In genomic region chr2:60361498-60361897, GRCh38 we compare ENCODE assay signal across 24 cellular contexts.
"Had no signal": no experiment of that assay in that cellular context is flagged by ENCODE, and none has a peak within 500 bp of the region (broad histone marks: within the 10 kb centered on the region; RNA-seq: fewer than 3 reads in every experiment).

No MANE protein-coding gene starts in this region.

- H3K4me1 Mint-ChIP-seq: activated naive CD4-positive, alpha-beta T cell treated with anti-CD3 and anti-CD28 coated beads, Interleukin-2, amount 50 U/mL, for 24 hours had no signal

- H3K4me3 Mint-ChIP-seq: activated CD4-positive, alpha-beta T cell treated with anti-CD3 and anti-CD28 coated beads, Interleukin-2, amount 10 ng/mL, durations not matched to agents 7 days and 5 days; activated CD8-positive, alpha-beta memory T cell treated with anti-CD3 and anti-CD28 coated beads, Interleukin-2, amount 10 ng/mL, durations not matched to agents 7 days and 5 days; activated CD8-positive, alpha-beta T cell treated with anti-CD3 and anti-CD28 coated beads for 36 hours; activated naive CD4-positive, alpha-beta T cell treated with anti-CD3 and anti-CD28 coated beads, Interleukin-2, amount 50 U/mL, for 24 hours; activated T-helper 1 cell treated with anti-CD3 and anti-CD28 coated beads, Interleukin-12 subunit alpha, Interleukin-12 subunit beta, Interleukin-2, Interleukin-4 antibody, amounts not matched to agents 30 ng/mL and 10 ng/mL and 1 ng/mL, durations not matched to agents 14 hours and 24 hours and 36 hours; dendritic cell treated with granulocyte-macrophage colony-stimulating factor and Interleukin-4, amounts not matched to agents 40 ng/mL and 50 ng/mL, for 4 days; immature natural killer cell; mesothelial cell of epicardium; natural killer cell; T-helper 17 cell had no signal

- H3K4me1 ChIP-seq: sigmoid colon had no signal

- H3K4me2 ChIP-seq: smooth muscle cell had no signal

- H3K27me3 ChIP-seq: brain microvascular endothelial cell, sigmoid colon had no signal

- H3K36me3 Mint-ChIP-seq: activated CD8-positive, alpha-beta memory T cell treated with anti-CD3 and anti-CD28 coated beads, Interleukin-2, amount 10 ng/mL, durations not matched to agents 7 days and 5 days; activated naive CD4-positive, alpha-beta T cell treated with anti-CD3 and anti-CD28 coated beads, Interleukin-2, amount 50 U/mL, for 24 hours; immature natural killer cell; mesothelial cell of epicardium; natural killer cell had no signal

- H3K9me3 ChIP-seq: left ventricle myocardium inferior, sigmoid colon had no signal

- DNase-seq: activated CD4-positive, alpha-beta T cell treated with anti-CD3 and anti-CD28 coated beads, Interleukin-2, amount 10 ng/mL, durations not matched to agents 7 days and 5 days; activated CD8-positive, alpha-beta memory T cell treated with anti-CD3 and anti-CD28 coated beads, Interleukin-2, amount 10 ng/mL, durations not matched to agents 7 days and 5 days; activated CD8-positive, alpha-beta T cell treated with anti-CD3 and anti-CD28 coated beads for 36 hours; activated gamma-delta T cell treated with Interleukin-2 at 50 U/mL for 16 hours; aorta; brain microvascular endothelial cell; caudate nucleus; effector CD4-positive, alpha-beta T cell; erythroblast; foreskin melanocyte; immature natural killer cell; kidney glomerular epithelial cell; left ventricle myocardium inferior; natural killer cell; sigmoid colon; stimulated activated CD4-positive, alpha-beta T cell treated with anti-CD3 and anti-CD28 coated beads, Interleukin-15, amount 100 ng/mL, for 24 hours; stimulated activated naive CD4-positive, alpha-beta T cell; T-helper 17 cell had no signal

- H3K27me3 Mint-ChIP-seq: dendritic cell treated with granulocyte-macrophage colony-stimulating factor and Interleukin-4, amounts not matched to agents 40 ng/mL and 50 ng/mL, for 4 days had no signal

- H3K27ac ChIP-seq: brain microvascular endothelial cell, left ventricle myocardium inferior, sigmoid colon had no signal

- H3K4me3 ChIP-seq: left ventricle myocardium inferior, sigmoid colon, smooth muscle cell had no signal

- H3K9me3 Mint-ChIP-seq: activated CD8-positive, alpha-beta T cell treated with anti-CD3 and anti-CD28 coated beads for 36 hours; activated naive CD4-positive, alpha-beta T cell treated with anti-CD3 and anti-CD28 coated beads, Interleukin-2, amount 50 U/mL, for 24 hours; activated T-helper 1 cell treated with anti-CD3 and anti-CD28 coated beads, Interleukin-12 subunit alpha, Interleukin-12 subunit beta, Interleukin-2, Interleukin-4 antibody, amounts not matched to agents 30 ng/mL and 10 ng/mL and 1 ng/mL, durations not matched to agents 14 hours and 24 hours and 36 hours; immature natural killer cell; mesothelial cell of epicardium; natural killer cell had no signal

- H3K36me3 ChIP-seq: brain microvascular endothelial cell, left ventricle myocardium inferior, sigmoid colon had no signal

- H3K27ac Mint-ChIP-seq: activated CD4-positive, alpha-beta T cell treated with anti-CD3 and anti-CD28 coated beads, Interleukin-2, amount 10 ng/mL, durations not matched to agents 7 days and 5 days; activated CD8-positive, alpha-beta memory T cell treated with anti-CD3 and anti-CD28 coated beads, Interleukin-2, amount 10 ng/mL, durations not matched to agents 7 days and 5 days; activated CD8-positive, alpha-beta T cell treated with anti-CD3 and anti-CD28 coated beads for 36 hours; activated naive CD4-positive, alpha-beta T cell treated with anti-CD3 and anti-CD28 coated beads, Interleukin-2, amount 50 U/mL, for 24 hours; activated T-helper 1 cell treated with anti-CD3 and anti-CD28 coated beads, Interleukin-12 subunit alpha, Interleukin-12 subunit beta, Interleukin-2, Interleukin-4 antibody, amounts not matched to agents 30 ng/mL and 10 ng/mL and 1 ng/mL, durations not matched to agents 14 hours and 24 hours and 36 hours; dendritic cell treated with granulocyte-macrophage colony-stimulating factor and Interleukin-4, amounts not matched to agents 40 ng/mL and 50 ng/mL, for 4 days; immature natural killer cell; mesothelial cell of epicardium; natural killer cell; T-helper 17 cell had no signal

- ATAC-seq: activated CD4-positive, CD25-positive, alpha-beta regulatory T cell treated with anti-CD3 and anti-CD28 coated beads, Interleukin-2, amount 50 U/mL, for 24 hours; activated CD8-positive, alpha-beta memory T cell treated with anti-CD3 and anti-CD28 coated beads, Interleukin-2, amount 10 ng/mL, durations not matched to agents 7 days and 5 days; activated CD8-positive, alpha-beta T cell treated with anti-CD3 and anti-CD28 coated beads for 36 hours; natural killer cell; T-helper 17 cell had no signal
